In genomic region chr3:117407317-117407716, GRCh38 we compare ENCODE assay signal across 8 cellular contexts.
A peak's percentile ranks its signal among the peaks of the same experiment; 100 is the strongest.
DNase-seq lines count a peak whose midpoint lies in the region; ATAC-seq, FAIRE-seq and TF ChIP-seq lines count a peak whose summit lies in the region.

No MANE protein-coding gene starts in this region.

- no peak for FAIRE-seq in urothelium cell line (lab: Jason Lieb, UNC)

- CTCF ChIA-PET in AG04449 (lab: Yijun Ruan, JAX): interaction anchor here (0.8 to 1.6 kb wide), 5 partner anchors 9 to 386 kb away, joined by 3 to 4 read pairs (median 3); no protein-coding TSS in a partner anchor

- H3K4me3 ChIP-seq in AG04449 (ENCODE audit: low read depth, low read length) (no peak overlapping the region), astrocyte of the spinal cord (ENCODE audit: low read depth, low read length) (no peak overlapping the region)

- POLR2A ChIA-PET in AG04449 (lab: Yijun Ruan, JAX): no interaction called here

- TF ChIP-seq CTCF in AG04449 (IDR thresholded peaks at IDR 0.05; ENCODE audit: insufficient read depth, low read length, missing control alignments): peak; percentile 14
- peak; percentile 43 for TF ChIP-seq CTCF in astrocyte of the spinal cord (IDR thresholded peaks at IDR 0.05; ENCODE audit: low read depth, low read length)

- DNase-seq in AG04449 (ENCODE audit: low read depth, low spot score) (no peak), astrocyte of the spinal cord (ENCODE audit: low read depth, low spot score) (no peak), urothelium cell line (ENCODE audit: low spot score) (peak; percentile 11), AG08396 (ENCODE audit: low spot score) (no peak)
- no peak for DNase-seq in stimulated activated CD4-positive, alpha-beta T cell treated with anti-CD3 and anti-CD28 coated beads, Interleukin-2, amount 100 ng/mL, for 48 hours

- ATAC-seq in GM18868 (IDR thresholded peaks at IDR 0.05; ENCODE audit: unreplicated experiment): peak; percentile 93
- ATAC-seq in HG03565 (IDR thresholded peaks at IDR 0.05; ENCODE audit: unreplicated experiment): peak; percentile 84
- ATAC-seq in GM21367 (IDR thresholded peaks at IDR 0.05; ENCODE audit: unreplicated experiment): no peak

- in situ Hi-C loops in astrocyte of the spinal cord (cut with HindIII; ENCODE audit: low sequenced_read_pairs): no loop called here
